ENCODE assay signal across 23 cellular contexts in genomic region chr9:94881023-94881422, GRCh38.
A peak's percentile ranks its signal among the peaks of the same experiment; 100 is the strongest.
DNase-seq lines count a peak whose midpoint lies in the region; ATAC-seq and TF ChIP-seq lines count a peak whose summit lies in the region.
"Had no signal": no experiment of that assay in that cellular context is flagged by ENCODE, and none has a peak within 500 bp of the region (broad histone marks: within the 10 kb centered on the region; RNA-seq: fewer than 3 reads in every experiment).

No MANE protein-coding gene starts in this region.

- H3K27ac ChIP-seq in right atrium auricular region (peak overlapping the region; percentile 20 to 46), right cardiac atrium (ENCODE audit: low read length) (no peak overlapping the region)
- H3K27ac ChIP-seq: right lobe of liver, SJSA1, suprapubic skin had no signal

- ATAC-seq in right cardiac atrium = no peak
- ATAC-seq: activated CD4-positive, CD25-positive, alpha-beta regulatory T cell treated with anti-CD3 and anti-CD28 coated beads, Interleukin-2, amount 50 U/mL, for 24 hours; K562; right lobe of liver had no signal

- in situ Hi-C loops in HAP-1 (cut with MboI; ENCODE audit: low sequenced_read_pairs) = no loop called here

- H3K9ac ChIP-seq in adipocyte (ENCODE audit: low read length) = peak overlapping the region; percentile 60

- no peak overlapping the region for H3K4me3 ChIP-seq in right atrium auricular region
- H3K4me3 ChIP-seq in right cardiac atrium (ENCODE audit: low read length) = no peak overlapping the region
- no peak overlapping the region for H3K4me3 ChIP-seq in adipocyte (ENCODE audit: low read length)
- H3K4me3 ChIP-seq in HAP-1 = no peak overlapping the region
- H3K4me3 ChIP-seq: K562, lung, right lobe of liver, SJSA1, suprapubic skin had no signal

- intact Hi-C loops in right cardiac atrium (cut with DNase I) = loop anchor here in 1 of 4 donors (5.0 kb wide), 1 partner anchor 121 kb away; no protein-coding TSS in a partner anchor

- H3K9me3 ChIP-seq in right atrium auricular region (no peaks in the 10 kb centered on the region), right cardiac atrium (ENCODE audit: control insufficient read depth, low read length) (no peaks in the 10 kb centered on the region), adipocyte (ENCODE audit: control insufficient read depth, low read length) (no peaks in the 10 kb centered on the region), HAP-1 (no peaks in the 10 kb centered on the region)
- H3K9me3 ChIP-seq: right lobe of liver, SJSA1, suprapubic skin had no signal

- H3K36me3 Mint-ChIP-seq in mesothelial cell of epicardium = no peaks in the 10 kb centered on the region

- peaks cover 56% of the 10 kb centered on the region for H3K4me1 Mint-ChIP-seq in mesothelial cell of epicardium

- H3K27me3 ChIP-seq in right atrium auricular region (no peaks in the 10 kb centered on the region), right cardiac atrium (ENCODE audit: control insufficient read depth, insufficient read depth) (no peaks in the 10 kb centered on the region), adipocyte (replicated peaks; ENCODE audit: control insufficient read depth, insufficient read depth, low read length) (no peaks in the 10 kb centered on the region), HAP-1 (ENCODE audit: low read depth) (no peaks in the 10 kb centered on the region)
- H3K27me3 ChIP-seq: right lobe of liver, SJSA1, suprapubic skin had no signal

- no peaks in the 10 kb centered on the region for H3K36me3 ChIP-seq in right atrium auricular region
- H3K36me3 ChIP-seq in adipocyte (ENCODE audit: control insufficient read depth, insufficient read depth, low read length, severe bottlenecking) = no peaks in the 10 kb centered on the region
- H3K36me3 ChIP-seq in HAP-1 (replicated peaks) = no peaks in the 10 kb centered on the region
- H3K36me3 ChIP-seq: right lobe of liver, SJSA1, suprapubic skin had no signal

- H3K4me1 ChIP-seq in right atrium auricular region (peaks cover 0 to 39% of the 10 kb centered on the region in 2 donors), right cardiac atrium (ENCODE audit: control insufficient read depth, insufficient read depth, low read length) (peaks cover 3% of the 10 kb centered on the region), adipocyte (ENCODE audit: control insufficient read depth, insufficient read depth, low read length) (peaks cover 36% of the 10 kb centered on the region), HAP-1 (peaks cover 4% of the 10 kb centered on the region; the same call in 1 of the 2 replicates)

- WGBS in right cardiac atrium = 65% methylated on average over 1 of the region's 1 CpG

- TF ChIP-seq CTCF in right atrium auricular region (IDR thresholded peaks at IDR 0.05) (no peak), mesothelial cell of epicardium (IDR thresholded peaks at IDR 0.05; ENCODE audit: unreplicated experiment) (no peak)

- DNase-seq in right atrium auricular region (ENCODE audit: low spot score) (no peak), right cardiac atrium (no peak), adipocyte (ENCODE audit: low read depth) (peak; percentile 59), mesothelial cell of epicardium (ENCODE audit: low spot score in 2 of 2, unreplicated experiment in 2 of 2) (no peak), HAP-1 (ENCODE audit: low spot score in 2 of 2) (no peak), H4 (ENCODE audit: low spot score) (no peak), NCI-H526 treated with DMSO at 0.1 percent for 48 hours (lab: John Stamatoyannopoulos, UW) (no peak), NCI-H1092 (lab: John Stamatoyannopoulos, UW) (no peak)
- DNase-seq: activated CD8-positive, alpha-beta memory T cell treated with anti-CD3 and anti-CD28 coated beads for 24 hours; activated naive CD4-positive, alpha-beta T cell treated with anti-CD3 and anti-CD28 coated beads, Interleukin-2, amount 10 ng/mL, durations not matched to agents 7 days and 5 days; activated T-cell treated with anti-CD3 and anti-CD28 coated beads, Interleukin-2, amount 50 U/mL, for 48 hours; anterior cingulate cortex; endodermal cell; H7; hippocampal formation; NCI-H187 treated with DMSO at 0.1 percent for 48 hours; NCI-H226; right lobe of liver had no signal

- peak overlapping the region; percentile 66 for H3K27ac Mint-ChIP-seq in mesothelial cell of epicardium
- H3K27ac Mint-ChIP-seq: activated naive CD4-positive, alpha-beta T cell treated with anti-CD3 and anti-CD28 coated beads, Interleukin-2, amount 10 ng/mL, durations not matched to agents 7 days and 5 days; endodermal cell had no signal

- no peaks in the 10 kb centered on the region for H3K27me3 Mint-ChIP-seq in mesothelial cell of epicardium (ENCODE audit: low read depth)
- H3K27me3 Mint-ChIP-seq: activated naive CD4-positive, alpha-beta T cell treated with anti-CD3 and anti-CD28 coated beads, Interleukin-2, amount 10 ng/mL, durations not matched to agents 7 days and 5 days had no signal

- no peak overlapping the region for H3K4me3 Mint-ChIP-seq in mesothelial cell of epicardium
- H3K4me3 Mint-ChIP-seq: activated naive CD4-positive, alpha-beta T cell treated with anti-CD3 and anti-CD28 coated beads, Interleukin-2, amount 10 ng/mL, durations not matched to agents 7 days and 5 days; endodermal cell had no signal

- no peaks in the 10 kb centered on the region for H3K9me3 Mint-ChIP-seq in mesothelial cell of epicardium
- H3K9me3 Mint-ChIP-seq: activated naive CD4-positive, alpha-beta T cell treated with anti-CD3 and anti-CD28 coated beads, Interleukin-2, amount 10 ng/mL, durations not matched to agents 7 days and 5 days; endodermal cell had no signal
